In the genomic region with DNA sequence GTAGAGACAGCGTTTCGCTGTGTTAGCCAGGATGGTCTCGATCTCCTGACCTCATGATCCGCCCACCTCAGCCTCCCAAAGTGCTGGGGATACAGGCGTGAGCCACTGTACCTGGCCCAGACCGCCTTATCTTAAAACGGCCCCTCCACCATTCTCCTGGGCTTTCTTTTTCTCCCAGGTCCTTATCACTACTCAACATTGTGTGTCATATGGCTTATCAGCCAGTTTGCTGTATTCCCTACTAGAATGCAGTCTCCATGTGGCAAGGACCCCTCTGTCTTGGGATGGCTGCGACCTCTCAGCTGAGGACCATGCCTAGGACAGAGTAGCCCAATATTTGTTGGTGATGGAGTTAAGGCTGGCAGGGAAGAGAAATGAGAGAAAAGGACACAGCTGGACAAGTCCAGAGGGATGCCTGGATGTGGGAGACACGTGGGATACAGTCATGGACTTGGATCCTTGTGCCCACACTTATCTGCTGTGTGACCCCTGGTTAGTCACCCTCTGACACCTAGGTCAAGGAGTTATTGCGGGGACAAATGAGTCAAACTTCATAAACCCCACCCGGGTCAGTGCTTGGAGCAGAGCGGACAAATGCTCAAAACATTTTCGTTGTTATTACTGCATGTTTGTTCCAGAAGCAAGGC, we compare ENCODE assay signal across 14 cellular contexts.
"Had no signal": no experiment of that assay in that cellular context is flagged by ENCODE, and none has a peak within 500 bp of the region (broad histone marks: within the 10 kb centered on the region; RNA-seq: fewer than 3 reads in every experiment).

No MANE protein-coding gene starts in this region.

- H3K9me3 ChIP-seq: left ventricle myocardium inferior, upper lobe of right lung had no signal

- H3K27me3 Mint-ChIP-seq: activated naive CD8-positive, alpha-beta T cell treated with anti-CD3 and anti-CD28 coated beads, Interleukin-2, amount 10 ng/mL, durations not matched to agents 7 days and 5 days had no signal

- DNase-seq: activated CD4-positive, alpha-beta T cell treated with anti-CD3 and anti-CD28 coated beads, Interleukin-2, amount 50 U/mL, for 1 hour; activated CD8-positive, alpha-beta memory T cell treated with anti-CD3 and anti-CD28 coated beads, Interleukin-2, amount 50 U/mL, for 4 hours; activated effector memory CD4-positive, alpha-beta T cell treated with Interleukin-2 at 50 U/mL for 16 hours; activated naive CD8-positive, alpha-beta T cell treated with anti-CD3 and anti-CD28 coated beads, Interleukin-2, amount 10 ng/mL, durations not matched to agents 7 days and 5 days; activated T-cell treated with anti-CD3 and anti-CD28 coated beads, Interleukin-2, amount 50 U/mL, for 4 hours; amygdala; foreskin melanocyte; kidney glomerular epithelial cell; left ventricle myocardium inferior; mammary epithelial cell; stimulated activated naive CD4-positive, alpha-beta T cell; upper lobe of right lung had no signal

- H3K4me1 ChIP-seq: upper lobe of right lung had no signal

- H3K27ac ChIP-seq: cardiac muscle cell, left ventricle myocardium inferior, upper lobe of right lung had no signal

- H3K27me3 ChIP-seq: cardiac muscle cell, upper lobe of right lung had no signal

- H3K4me3 ChIP-seq: cardiac muscle cell, left ventricle myocardium inferior, upper lobe of right lung had no signal

- H3K36me3 ChIP-seq: cardiac muscle cell, upper lobe of right lung had no signal

- H3K4me3 Mint-ChIP-seq: activated naive CD8-positive, alpha-beta T cell treated with anti-CD3 and anti-CD28 coated beads, Interleukin-2, amount 10 ng/mL, durations not matched to agents 7 days and 5 days; activated T-cell treated with anti-CD3 and anti-CD28 coated beads, Interleukin-2, amount 50 U/mL, for 4 hours had no signal

- H3K9me3 Mint-ChIP-seq: activated naive CD8-positive, alpha-beta T cell treated with anti-CD3 and anti-CD28 coated beads, Interleukin-2, amount 10 ng/mL, durations not matched to agents 7 days and 5 days; activated T-cell treated with anti-CD3 and anti-CD28 coated beads, Interleukin-2, amount 50 U/mL, for 4 hours had no signal

- ATAC-seq: activated CD4-positive, CD25-positive, alpha-beta regulatory T cell treated with anti-CD3 and anti-CD28 coated beads, Interleukin-2, amount 50 U/mL, for 24 hours; activated T-cell treated with anti-CD3 and anti-CD28 coated beads, Interleukin-2, amount 50 U/mL, for 4 hours; upper lobe of right lung had no signal
